ENCODE assay signal across 8 cellular contexts in genomic region chr12:68374315-68374982, GRCh38. TPM values are rescaled to one million over a fixed set of nuclear protein-coding genes. Genes with fewer than 3 reads are reported as not detected.
DNase-seq lines count a peak whose midpoint lies in the region; ATAC-seq and TF ChIP-seq lines count a peak whose summit lies in the region.

No MANE protein-coding gene starts in this region.

- H3K4me3 ChIP-seq in psoas muscle (peak overlapping the region; percentile 3), A673 (ENCODE audit: low read depth, low read length, poor library complexity, severe bottlenecking) (no peak overlapping the region)

- H3K9me3 ChIP-seq in psoas muscle (no peaks in the 10 kb centered on the region), A673 (ENCODE audit: low read depth, low read length, poor library complexity, severe bottlenecking) (no peaks in the 10 kb centered on the region)

- CTCF ChIA-PET in A673 (lab: Charles Lee): no interaction called here

- H3K36me3 ChIP-seq in psoas muscle (ENCODE audit: insufficient read depth in 1 of 2, low read depth in 1 of 2): no peaks in the 10 kb centered on the region
- H3K36me3 ChIP-seq in A673 (ENCODE audit: insufficient read depth, low read length, poor library complexity, severe bottlenecking): no peaks in the 10 kb centered on the region

- intact Hi-C loops in psoas muscle (cut with DNase I) (loop anchor here in 1 of 2 donors (10.0 kb wide), 1 partner anchor 240 kb away; the partner anchor contains the start of gene RAP1B), left ventricle myocardium superior (cut with micrococcal nuclease) (no loop called here), A673 (cut with micrococcal nuclease; ENCODE audit: unreplicated experiment) (no loop called here)

- WGBS in psoas muscle, 3 donors: 31 to 50% (median 34%) methylated on average over 10 of the region's 10 CpGs

- TF ChIP-seq CTCF in psoas muscle (IDR thresholded peaks at IDR 0.05) (no peak), A673 (conservative IDR thresholded peaks at IDR 0.05; ENCODE audit: low read depth, low read length) (no peak)

- POLR2A ChIA-PET in A673 (lab: Charles Lee; ENCODE audit: low non-redundant PET): no interaction called here

- H3K4me1 ChIP-seq in psoas muscle: peaks cover 47% of the 10 kb centered on the region
- H3K4me1 ChIP-seq in A673 (ENCODE audit: insufficient read depth, low read length, poor library complexity, severe bottlenecking): no peaks in the 10 kb centered on the region

- ATAC-seq in HG03460 (IDR thresholded peaks at IDR 0.05; ENCODE audit: unreplicated experiment) (peak; percentile 98), psoas muscle (peak; percentile 81 to 89 (median 86)), left ventricle myocardium superior (no peak)

- DNase-seq in activated gamma-delta T cell treated with Interleukin-2 at 50 U/mL for 16 hours (peak; percentile 35), activated gamma-delta T cell (lab: John Stamatoyannopoulos, UW) (no peak), activated T-cell treated with anti-CD3 and anti-CD28 coated beads for 1 hour (ENCODE audit: low read depth) (peak; percentile 11), psoas muscle (no peak), left ventricle myocardium superior (no peak), A673 (ENCODE audit: low spot score) (no peak), MV-4-11 (lab: John Stamatoyannopoulos, UW) (no peak)

- H3K27me3 ChIP-seq in psoas muscle (ENCODE audit: insufficient read depth in 3 of 3, low read length in 2 of 3) (no peaks in the 10 kb centered on the region), A673 (replicated peaks; ENCODE audit: insufficient read depth, low read depth, low read length, poor library complexity) (no peaks in the 10 kb centered on the region)

- H3K27ac ChIP-seq in psoas muscle (peak overlapping the region; percentile 68), A673 (ENCODE audit: low read depth, low read length, poor library complexity, severe bottlenecking) (no peak overlapping the region)

- BruUV-seq in A673 (replicated peaks; lab: Mats Ljungman, UMichigan): no TSS peak

RNA-seq across cellular contexts. Expression of gene MDM1, which starts 42.3 kb away (rescaled TPM):
- total RNA-seq in psoas muscle (1 to 10 TPM; 1.7 to 3.5 (median 2.8) TPM), left ventricle myocardium superior (6.2 TPM), A673 (2021) (16.5 and 18.6 TPM in 2 replicates)
- polyA plus RNA-seq in psoas muscle: 1 to 10 TPM; 3.6 to 9.8 (median 3.6) TPM

Comparison
In these comparisons a context has a peak if more than half of its experiments do, and no peak if none do; other contexts are left out.
1. DNase-seq: peak in activated gamma-delta T cell treated with Interleukin-2 at 50 U/mL for 16 hours (single experiment) and activated T-cell treated with anti-CD3 and anti-CD28 coated beads for 1 hour (single experiment); none in activated gamma-delta T cell (single experiment), psoas muscle (0 of 2), left ventricle myocardium superior (single experiment), A673 (single experiment) and MV-4-11 (single experiment).